1 cellular context compared by ENCODE assay signal in genomic region chr17:58658804-58659713, GRCh38.
TF ChIP-seq lines count a peak whose summit lies in the region.

No MANE protein-coding gene starts in this region.

TF ChIP-seq in HepG2, 621 proteins besides CTCF, POLR2A, EP300 and RAD21 (continued from another document and continues in another):
- TF ChIP-seq ZNF407 (CRISPR knock-in tag; IDR thresholded peaks at IDR 0.05; ENCODE audit: not compliant biosample characterization) (no peak), ZZZ3 (CRISPR knock-in tag; IDR thresholded peaks at IDR 0.05; ENCODE audit: borderline replicate concordance) (no peak), ZNF772 (CRISPR knock-in tag; IDR thresholded peaks at IDR 0.05) (peak; percentile 79), SAP130 (CRISPR knock-in tag; IDR thresholded peaks at IDR 0.05; ENCODE audit: low read depth) (peak; percentile 48), THAP8 (CRISPR knock-in tag; IDR thresholded peaks at IDR 0.05; ENCODE audit: borderline replicate concordance) (no peak), HIC2 (CRISPR knock-in tag; IDR thresholded peaks at IDR 0.05; ENCODE audit: low read depth) (no peak), ZNF589 (CRISPR knock-in tag; conservative IDR thresholded peaks at IDR 0.05) (peak; percentile 76), KLF15 (CRISPR knock-in tag; IDR thresholded peaks at IDR 0.05; ENCODE audit: borderline replicate concordance) (no peak; the same call in 1 of the 2 replicates), CAMTA2 (CRISPR knock-in tag; IDR thresholded peaks at IDR 0.05; ENCODE audit: borderline replicate concordance) (no peak; the same call in 1 of the 2 replicates), ZNF672 (CRISPR knock-in tag; IDR thresholded peaks at IDR 0.05) (no peak), ZNF644 (CRISPR knock-in tag; IDR thresholded peaks at IDR 0.05; ENCODE audit: low read depth) (no peak), ZNF816 (CRISPR knock-in tag; IDR thresholded peaks at IDR 0.05; ENCODE audit: borderline replicate concordance) (peak; percentile 88; the same call in 1 of the 2 replicates), ZMYM4 (CRISPR knock-in tag; IDR thresholded peaks at IDR 0.05) (peak; percentile 77; the same call in 1 of the 2 replicates), POGK (CRISPR knock-in tag; conservative IDR thresholded peaks at IDR 0.05) (peak; percentile 88), HOXA5 (CRISPR knock-in tag; IDR thresholded peaks at IDR 0.05) (peak; percentile 97), IKZF4 (CRISPR knock-in tag; IDR thresholded peaks at IDR 0.05; ENCODE audit: borderline replicate concordance, low read depth, not compliant biosample characterization) (no peak), RBM22 (optimal IDR thresholded peaks at IDR 0.05; ENCODE audit: low read length) (peak; percentile 97), KLF13 (CRISPR knock-in tag; IDR thresholded peaks at IDR 0.05) (no peak), AGO2 (optimal IDR thresholded peaks at IDR 0.05; ENCODE audit: low read depth, low read length) (no peak), ZNF292 (CRISPR knock-in tag; IDR thresholded peaks at IDR 0.05; ENCODE audit: borderline replicate concordance, low read depth) (no peak), ZNF432 (CRISPR knock-in tag; IDR thresholded peaks at IDR 0.05; ENCODE audit: borderline replicate concordance) (no peak), TBX3 (IDR thresholded peaks at IDR 0.05; ENCODE audit: borderline replicate concordance) (peak; percentile 35; the same call in 1 of the 2 replicates), ZNF776 (CRISPR knock-in tag; IDR thresholded peaks at IDR 0.05) (peak; percentile 73; the same call in 1 of the 2 replicates), ZBTB33 (CRISPR knock-in tag; IDR thresholded peaks at IDR 0.05) (peak; percentile 61; the same call in 1 of the 2 replicates), ZBTB49 (CRISPR knock-in tag; IDR thresholded peaks at IDR 0.05; ENCODE audit: borderline replicate concordance) (peak; percentile 88; the same call in 1 of the 2 replicates), FOXK1 (CRISPR knock-in tag; IDR thresholded peaks at IDR 0.05; ENCODE audit: borderline replicate concordance, low read depth) (peak; percentile 88), SALL1 (CRISPR knock-in tag; IDR thresholded peaks at IDR 0.05) (peak; percentile 54), ZNF263 (CRISPR knock-in tag; IDR thresholded peaks at IDR 0.05) (peak; percentile 62; the same call in 1 of the 2 replicates), ZNF503 (CRISPR knock-in tag; IDR thresholded peaks at IDR 0.05) (peak; percentile 77), ZNF274 (CRISPR knock-in tag; IDR thresholded peaks at IDR 0.05) (no peak), TRAFD1 (CRISPR knock-in tag; IDR thresholded peaks at IDR 0.05; ENCODE audit: borderline replicate concordance) (no peak), KDM6A (CRISPR knock-in tag; IDR thresholded peaks at IDR 0.05; ENCODE audit: low read depth) (no peak), NFYB (CRISPR knock-in tag; IDR thresholded peaks at IDR 0.05) (peak; percentile 36; the same call in 1 of the 2 replicates), ZNF160 (CRISPR knock-in tag; IDR thresholded peaks at IDR 0.05) (peak; percentile 74; the same call in 1 of the 2 replicates), E2F5 (CRISPR knock-in tag; conservative IDR thresholded peaks at IDR 0.05) (no peak; the same call in 1 of the 2 replicates), CENPX (CRISPR knock-in tag; IDR thresholded peaks at IDR 0.05) (no peak), NCOA1 (CRISPR knock-in tag; IDR thresholded peaks at IDR 0.05) (no peak), ARNTL (CRISPR knock-in tag; IDR thresholded peaks at IDR 0.05) (no peak), ZMYM2 (CRISPR knock-in tag; IDR thresholded peaks at IDR 0.05) (no peak)
